ENCODE assay signal across 12 cellular contexts in the genomic region with DNA sequence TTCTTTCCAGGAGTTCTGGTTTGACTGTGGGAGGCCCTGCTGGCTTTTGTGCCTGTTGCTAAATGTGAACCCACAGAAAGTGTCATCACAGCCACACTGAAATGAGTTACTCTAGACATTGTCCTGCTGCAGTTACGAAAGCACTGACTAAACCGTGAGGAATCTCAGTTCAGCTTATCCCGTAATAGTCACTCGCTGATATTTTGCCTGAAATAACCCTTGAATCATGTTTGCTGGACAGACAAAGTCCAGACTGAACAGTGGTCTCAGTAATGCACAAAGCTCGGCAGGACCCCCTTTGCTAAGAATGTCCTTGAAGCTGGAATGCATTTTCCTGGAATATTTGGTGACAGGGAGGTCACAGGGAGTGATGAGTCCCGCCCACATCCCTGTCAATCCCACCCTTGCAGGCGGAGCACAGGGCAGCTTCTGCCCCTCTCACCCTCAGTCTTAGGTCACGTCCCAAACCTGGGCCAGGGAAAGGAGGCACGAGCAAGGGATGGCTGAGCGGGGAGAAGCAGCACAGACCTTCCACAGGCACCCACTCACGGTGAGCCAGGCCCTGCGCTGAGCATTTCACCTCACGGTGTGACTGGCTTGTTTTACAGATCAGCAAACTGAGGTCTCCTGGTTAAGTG. TPM values are rescaled to one million over a fixed set of nuclear protein-coding genes. Genes with fewer than 3 reads are reported as not detected.
DNase-seq lines count a peak whose midpoint lies in the region; ATAC-seq and TF ChIP-seq lines count a peak whose summit lies in the region.
"Had no signal": no experiment of that assay in that cellular context is flagged by ENCODE, and none has a peak within 500 bp of the region (broad histone marks: within the 10 kb centered on the region; RNA-seq: fewer than 3 reads in every experiment).

No MANE protein-coding gene starts in this region.

- 66 to 73% (median 69%) methylated on average over 13 of the region's 13 CpGs for WGBS in adrenal gland, 4 donors
- WGBS in spleen, 5 donors: 83 to 90% (median 87%) methylated on average over 10 to 13 of the region's 13 CpGs

- H3K4me3 ChIP-seq in adrenal gland (no peak overlapping the region), spleen (no peak overlapping the region), colonic mucosa (no peak overlapping the region)

- no peak for ATAC-seq in HG03039 (IDR thresholded peaks at IDR 0.05; ENCODE audit: unreplicated experiment)
- ATAC-seq: Panc1 had no signal

- H3K36me3 Mint-ChIP-seq in HFFc6 (ENCODE audit: low read depth) (peaks cover 29% of the 10 kb centered on the region), glutamatergic neuron (ENCODE audit: unreplicated experiment) (peaks cover 8% of the 10 kb centered on the region)

- H3K9me3 Mint-ChIP-seq in HFFc6 (no peaks in the 10 kb centered on the region), glutamatergic neuron (ENCODE audit: unreplicated experiment) (peaks cover 16% of the 10 kb centered on the region)
- H3K9me3 Mint-ChIP-seq: activated CD4-positive, alpha-beta T cell treated with anti-CD3 and anti-CD28 coated beads, Interleukin-2, amount 10 ng/mL, durations not matched to agents 7 days and 5 days; neural crest cell had no signal

- peaks cover 3 to 16% of the 10 kb centered on the region in 2 donors for H3K4me1 ChIP-seq in adrenal gland (replicated peaks in 1 of 2)
- H3K4me1 ChIP-seq in spleen: peaks cover 3 to 19% (median 13%) of the 10 kb centered on the region in 6 donors
- H3K4me1 ChIP-seq in colonic mucosa: no peaks in the 10 kb centered on the region

- H3K9me3 ChIP-seq in adrenal gland (replicated peaks in 1 of 3) (no peaks in the 10 kb centered on the region), spleen (no peaks in the 10 kb centered on the region), colonic mucosa (no peaks in the 10 kb centered on the region)

- H3K27ac ChIP-seq in adrenal gland (peak overlapping the region; percentile 64 to 90 (median 69)), spleen (no peak overlapping the region), colonic mucosa (no peak overlapping the region)

- H3K4me3 Mint-ChIP-seq in HFFc6 (peak overlapping the region; percentile 63), glutamatergic neuron (ENCODE audit: unreplicated experiment) (no peak overlapping the region)
- H3K4me3 Mint-ChIP-seq: activated CD4-positive, alpha-beta T cell treated with anti-CD3 and anti-CD28 coated beads, Interleukin-2, amount 10 ng/mL, durations not matched to agents 7 days and 5 days; activated naive CD8-positive, alpha-beta T cell; neural crest cell had no signal

- H3K27me3 ChIP-seq in adrenal gland (no peaks in the 10 kb centered on the region), spleen (replicated peaks in 1 of 7) (no peaks in the 10 kb centered on the region), colonic mucosa (no peaks in the 10 kb centered on the region)

- TF ChIP-seq POLR2A in adrenal gland (IDR thresholded peaks at IDR 0.05): no peak
- no peak for TF ChIP-seq POLR2A in spleen (IDR thresholded peaks at IDR 0.05)

- H3K27ac Mint-ChIP-seq in HFFc6 (peak overlapping the region; percentile 84), glutamatergic neuron (ENCODE audit: unreplicated experiment) (peak overlapping the region; percentile 80)
- H3K27ac Mint-ChIP-seq: activated CD4-positive, alpha-beta T cell treated with anti-CD3 and anti-CD28 coated beads, Interleukin-2, amount 10 ng/mL, durations not matched to agents 7 days and 5 days; activated naive CD8-positive, alpha-beta T cell had no signal

- H3K36me3 ChIP-seq in adrenal gland (replicated peaks in 1 of 2): peaks cover 0 to 47% of the 10 kb centered on the region in 2 donors
- H3K36me3 ChIP-seq in spleen: peaks cover 0 to 94% (median 67%) of the 10 kb centered on the region in 6 donors
- no peaks in the 10 kb centered on the region for H3K36me3 ChIP-seq in colonic mucosa

- H3K9ac ChIP-seq in colonic mucosa (ENCODE audit: low read depth in 2 of 2, low read length in 2 of 2): no peak overlapping the region

- TF ChIP-seq CTCF in HFFc6 (IDR thresholded peaks at IDR 0.05) (no peak), adrenal gland (IDR thresholded peaks at IDR 0.05) (no peak), glutamatergic neuron (IDR thresholded peaks at IDR 0.05; ENCODE audit: partially characterized antibody, unreplicated experiment) (no peak), spleen (IDR thresholded peaks at IDR 0.05 in 8 of 11, conservative IDR thresholded peaks at IDR 0.05 in 3 of 11) (no peak), colonic mucosa (IDR thresholded peaks at IDR 0.05) (no peak)

- DNase-seq in HFFc6 (peak; percentile 88), adrenal gland (peak in 6 of 7 donors; percentile 47 to 79 (median 67)), glutamatergic neuron (no peak), spleen (peak; percentile 53), colonic mucosa (no peak)
- DNase-seq in activated CD4-positive, alpha-beta T cell treated with anti-CD3 and anti-CD28 coated beads, Interleukin-2, amount 50 U/mL, for 4 hours: no peak
- DNase-seq in activated naive CD4-positive, alpha-beta T cell treated with anti-CD3 and anti-CD28 coated beads, Interleukin-2, amount 50 U/mL, for 16 hours: no peak
- DNase-seq: activated CD4-positive, alpha-beta T cell treated with anti-CD3 and anti-CD28 coated beads, Interleukin-2, amount 10 ng/mL, durations not matched to agents 7 days and 5 days had no signal

- intact Hi-C loops in adrenal gland (cut with DNase I): no loop called here
- intact Hi-C loops in spleen (cut with DNase I; ENCODE audit: low total_unique reads): no loop called here
- intact Hi-C loops in colonic mucosa (cut with DNase I): no loop called here

- H3K27me3 Mint-ChIP-seq in HFFc6 (ENCODE audit: insufficient read depth) (peaks cover 2% of the 10 kb centered on the region; the same call in 1 of the 2 replicates), glutamatergic neuron (ENCODE audit: unreplicated experiment) (peaks cover 5% of the 10 kb centered on the region)
- H3K27me3 Mint-ChIP-seq: activated CD4-positive, alpha-beta T cell treated with anti-CD3 and anti-CD28 coated beads, Interleukin-2, amount 10 ng/mL, durations not matched to agents 7 days and 5 days; activated naive CD8-positive, alpha-beta T cell had no signal

- H3K4me1 Mint-ChIP-seq in HFFc6 (ENCODE audit: low read depth): peaks cover 44% of the 10 kb centered on the region
- peaks cover 28% of the 10 kb centered on the region for H3K4me1 Mint-ChIP-seq in glutamatergic neuron (ENCODE audit: low read depth, unreplicated experiment)

RNA-seq across cellular contexts. Expression of a gene that starts 53.4 kb away (rescaled TPM):
- 10 to 100 TPM; 66.6 to 94.2 (median 75.5) TPM for total RNA-seq in HFFc6 (2021; fragmentation: NEBNext Ultra II Directional; extraction: Animal tissue kit (Norgen Biotek cat#: 25700))
- 100 to 1,000 TPM in 4 of 8 donors, 10 to 100 TPM in 4; 79.6 to 147 (median 103) TPM for total RNA-seq in adrenal gland
- polyA plus RNA-seq in adrenal gland: 100 to 1,000 TPM in 1 of 3 donors, 10 to 100 TPM in 2; 50.0 to 160 (median 64.3) TPM
- 16.0 TPM for total RNA-seq in glutamatergic neuron (ENCODE audit: unreplicated experiment)
- 100 to 1,000 TPM in 1 of 7 donors, 10 to 100 TPM in 6; 36.5 to 106 (median 55.8) TPM for total RNA-seq in spleen
- polyA plus RNA-seq in spleen: 10 to 100 TPM; 31.8 to 56.0 (median 48.4) TPM
- total RNA-seq in colonic mucosa: 10 to 100 TPM; 83.2 to 83.5 TPM

Comparison
In these comparisons a context has a peak if more than half of its experiments do, and no peak if none do; other contexts are left out.
1. DNase-seq: peak in HFFc6 (single experiment), adrenal gland (6 of 7) and spleen (single experiment); none in glutamatergic neuron (single experiment), activated CD4-positive, alpha-beta T cell treated with anti-CD3 and anti-CD28 coated beads, Interleukin-2, amount 50 U/mL, for 4 hours (0 of 2), activated naive CD4-positive, alpha-beta T cell treated with anti-CD3 and anti-CD28 coated beads, Interleukin-2, amount 50 U/mL, for 16 hours (single experiment) and colonic mucosa (single experiment).
2. H3K27ac ChIP-seq: peak in adrenal gland (5 of 5); none in spleen (0 of 8) and colonic mucosa (single experiment).